In the genomic region with DNA sequence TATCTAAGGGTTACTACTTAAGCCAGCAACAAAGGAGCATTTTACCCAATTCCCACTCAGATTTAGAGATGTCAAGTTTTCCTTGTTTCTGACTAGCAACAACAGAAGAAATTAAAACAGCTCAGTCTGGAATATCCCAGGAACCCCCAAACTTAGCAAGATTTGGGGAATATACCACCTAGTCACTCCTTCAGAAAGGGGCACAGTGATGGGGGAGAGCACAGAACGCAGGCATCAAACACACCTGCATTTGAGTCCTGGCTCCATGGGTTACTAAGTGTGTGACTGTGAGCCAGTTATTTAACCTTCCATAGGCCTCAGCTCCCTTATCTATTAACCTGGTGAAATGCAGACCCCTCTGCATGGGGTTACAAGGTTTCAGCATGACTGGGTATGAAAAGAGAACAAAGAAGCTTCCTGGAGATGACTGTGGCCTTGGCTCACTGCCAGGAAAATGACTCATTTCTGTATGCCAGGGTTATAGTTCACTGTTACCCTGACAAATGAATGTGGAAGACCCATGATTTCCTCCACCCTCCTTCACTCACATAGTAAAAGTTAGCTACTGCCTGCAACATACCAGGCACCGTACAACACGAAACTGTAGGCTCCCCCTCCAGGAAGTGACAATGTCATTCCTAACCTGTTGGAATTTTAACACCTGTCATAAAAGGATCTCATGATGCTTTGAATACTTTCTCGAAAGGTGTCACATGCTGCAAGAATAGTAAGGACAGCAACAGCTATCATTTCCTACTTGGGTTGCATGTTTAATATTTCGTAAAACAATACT, we compare ENCODE assay signal across 8 cellular contexts.
DNase-seq lines count a peak whose midpoint lies in the region; ATAC-seq, FAIRE-seq and TF ChIP-seq lines count a peak whose summit lies in the region.

No MANE protein-coding gene starts in this region.

- ATAC-seq in GM21717 (IDR thresholded peaks at IDR 0.05; ENCODE audit: unreplicated experiment): peak; percentile 97
- peak; percentile 79 for ATAC-seq in PC-3

- no peak for TF ChIP-seq POLR2A in vagina (IDR thresholded peaks at IDR 0.05)

- intact Hi-C loops in PC-3 (cut with micrococcal nuclease): loop anchor here (2.0 to 5.0 kb wide), 3 partner anchors 14 to 131 kb away; no protein-coding TSS in a partner anchor
- intact Hi-C loops in vagina (cut with DNase I): no loop called here

- H4K20me1 ChIP-seq in PC-3 (ENCODE audit: low read length): no peaks in the 10 kb centered on the region

- peaks cover 9% of the 10 kb centered on the region for H3K9me3 ChIP-seq in HUES48 (ENCODE audit: control insufficient read depth, insufficient read depth, low read length)
- no peaks in the 10 kb centered on the region for H3K9me3 ChIP-seq in PC-3 (ENCODE audit: low read length)
- H3K9me3 ChIP-seq in small intestine (ENCODE audit: control insufficient read depth, low read depth): no peaks in the 10 kb centered on the region
- no peaks in the 10 kb centered on the region for H3K9me3 ChIP-seq in vagina

- CTCF ChIA-PET in PC-3 (lab: Charles Lee): interaction anchor here (1.1 kb wide), 1 partner anchor 232 kb away, joined by 3 read pairs; no protein-coding TSS in a partner anchor

- TF ChIP-seq CTCF in PC-3 (conservative IDR thresholded peaks at IDR 0.05; ENCODE audit: low read depth, low read length) (no peak), vagina (IDR thresholded peaks at IDR 0.05) (no peak)

- POLR2A ChIA-PET in PC-3 (lab: Charles Lee; ENCODE audit: unreplicated experiment): interaction anchor here (0.6 to 0.7 kb wide), 2 partner anchors 15 to 109 kb away, joined by 3 read pairs; no protein-coding TSS in a partner anchor

- no peaks in the 10 kb centered on the region for H3K27me3 ChIP-seq in HUES48 (ENCODE audit: control insufficient read depth, insufficient read depth, low read length)
- H3K27me3 ChIP-seq in PC-3 (ENCODE audit: low read length): no peaks in the 10 kb centered on the region
- no peaks in the 10 kb centered on the region for H3K27me3 ChIP-seq in small intestine (ENCODE audit: control insufficient read depth in 2 of 2, insufficient read depth in 2 of 2, low read length in 2 of 2)
- H3K27me3 ChIP-seq in vagina: no peaks in the 10 kb centered on the region

- no peak for FAIRE-seq in small intestine (lab: Jason Lieb, UNC)

- H3K9ac ChIP-seq in HUES48 (ENCODE audit: low read depth, low read length) (no peak overlapping the region), PC-3 (ENCODE audit: low read length) (peak overlapping the region; percentile 66)

- peak; percentile 89 for DNase-seq in DMS79 treated with DMSO at 0.1 percent for 48 hours (lab: John Stamatoyannopoulos, UW)
- DNase-seq in PC-3: peak; percentile 96
- DNase-seq in activated T-cell treated with anti-CD3 and anti-CD28 coated beads for 48 hours (ENCODE audit: low read depth): peak; percentile 83
- peak; percentile 98 for DNase-seq in glomerular visceral epithelial cell (ENCODE audit: extremely low spot score)
- peak; percentile 97 for DNase-seq in small intestine
- DNase-seq in vagina (ENCODE audit: extremely low spot score in 2 of 2): no peak

- H3F3A ChIP-seq in PC-3 (ENCODE audit: low read length, unreplicated experiment): peaks cover 14% of the 10 kb centered on the region

- H3K27ac ChIP-seq in HUES48 (ENCODE audit: low read depth, low read length): peak overlapping the region; percentile 93
- H3K27ac ChIP-seq in PC-3 (ENCODE audit: low read length): peak overlapping the region; percentile 95
- peak overlapping the region; percentile 22 to 49 for H3K27ac ChIP-seq in small intestine (ENCODE audit: low read depth in 1 of 2, low read length in 1 of 2)
- H3K27ac ChIP-seq in vagina: no peak overlapping the region

- H3K9me2 ChIP-seq in PC-3 (replicated peaks; ENCODE audit: low read length): no peaks in the 10 kb centered on the region

- H3K4me1 ChIP-seq in HUES48 (ENCODE audit: control insufficient read depth, insufficient read depth, low read length): peaks cover 43% of the 10 kb centered on the region
- peaks cover 39% of the 10 kb centered on the region for H3K4me1 ChIP-seq in PC-3 (ENCODE audit: insufficient read depth, low read length)
- peaks cover 0 to 1% of the 10 kb centered on the region in 2 donors for H3K4me1 ChIP-seq in small intestine (ENCODE audit: control insufficient read depth in 2 of 2, insufficient read depth in 1 of 2, low read depth in 1 of 2, low read length in 1 of 2)
- peaks cover 36% of the 10 kb centered on the region for H3K4me1 ChIP-seq in vagina

- 25 to 43% (median 37%) methylated on average over 5 of the region's 5 CpGs for WGBS in small intestine, 3 donors

- H3K36me3 ChIP-seq in HUES48 (ENCODE audit: control insufficient read depth, insufficient read depth, low read length): no peaks in the 10 kb centered on the region
- H3K36me3 ChIP-seq in PC-3 (ENCODE audit: low read depth, low read length): no peaks in the 10 kb centered on the region
- H3K36me3 ChIP-seq in small intestine (ENCODE audit: control insufficient read depth in 2 of 2, insufficient read depth in 2 of 2, low read length in 2 of 2): no peaks in the 10 kb centered on the region
- H3K36me3 ChIP-seq in vagina: no peaks in the 10 kb centered on the region

- BruUV-seq in PC-3 (replicated peaks; lab: Mats Ljungman, UMichigan): no TSS peak

- H3K79me2 ChIP-seq in PC-3 (ENCODE audit: low read length): no peaks in the 10 kb centered on the region

- H2AFZ ChIP-seq in PC-3 (ENCODE audit: low read length): no peak overlapping the region

- H3K4me3 ChIP-seq in HUES48 (ENCODE audit: low read depth, low read length): no peak overlapping the region
- H3K4me3 ChIP-seq in PC-3 (ENCODE audit: low read length): no peak overlapping the region
- H3K4me3 ChIP-seq in small intestine (ENCODE audit: low read depth in 1 of 2, low read length in 2 of 2): no peak overlapping the region
- no peak overlapping the region for H3K4me3 ChIP-seq in vagina

- H3K4me2 ChIP-seq in PC-3 (ENCODE audit: low read length): peak overlapping the region; percentile 71

Comparison
In these comparisons a context has a peak if more than half of its experiments do, and no peak if none do; other contexts are left out.
1. DNase-seq: peak in DMS79 treated with DMSO at 0.1 percent for 48 hours (single experiment), PC-3 (single experiment), activated T-cell treated with anti-CD3 and anti-CD28 coated beads for 48 hours (single experiment), glomerular visceral epithelial cell (single experiment) and small intestine (single experiment); none in vagina (0 of 2).